ENCODE assay signal across 1 cellular context in genomic region chr6:157717266-157717870, GRCh38.
A peak's percentile ranks its signal among the peaks of the same experiment; 100 is the strongest.
TF ChIP-seq lines count a peak whose summit lies in the region.

No MANE protein-coding gene starts in this region.

TF ChIP-seq in K562, 482 proteins besides CTCF, POLR2A, EP300 and RAD21 (continued from another document):
- TF ChIP-seq TFE3 (CRISPR knock-in tag; IDR thresholded peaks at IDR 0.05), result peak; percentile 43
- no peak for TF ChIP-seq MCM3 (IDR thresholded peaks at IDR 0.05)
- TF ChIP-seq ZBTB34 (CRISPR knock-in tag; IDR thresholded peaks at IDR 0.05), result no peak
- TF ChIP-seq TOE1 (IDR thresholded peaks at IDR 0.05; ENCODE audit: borderline replicate concordance), result peak; percentile 20; the same call in 1 of the 2 replicates
- no peak for TF ChIP-seq TOE1 (CRISPR knock-in tag; IDR thresholded peaks at IDR 0.05; ENCODE audit: borderline replicate concordance, low read depth)
- no peak for TF ChIP-seq ZNF280B (CRISPR knock-in tag; IDR thresholded peaks at IDR 0.05)
- no peak for TF ChIP-seq GABPB1 (CRISPR knock-in tag; IDR thresholded peaks at IDR 0.05)
- no peak for TF ChIP-seq ZBED1 (IDR thresholded peaks at IDR 0.05)
- no peak for TF ChIP-seq POLR2B (IDR thresholded peaks at IDR 0.05; ENCODE audit: low read depth, partially characterized antibody)
- no peak for TF ChIP-seq ZNF444 (CRISPR knock-in tag; IDR thresholded peaks at IDR 0.05)
- TF ChIP-seq ZNF395 (CRISPR knock-in tag; IDR thresholded peaks at IDR 0.05), result no peak
- TF ChIP-seq KLF6 (CRISPR knock-in tag; IDR thresholded peaks at IDR 0.05; ENCODE audit: borderline replicate concordance), result no peak
- TF ChIP-seq SFPQ (IDR thresholded peaks at IDR 0.05; ENCODE audit: low read depth, low read length), result no peak
- no peak for TF ChIP-seq RBFOX2 (IDR thresholded peaks at IDR 0.05; ENCODE audit: low read depth, low read length)
- TF ChIP-seq ZNF23 (CRISPR knock-in tag; IDR thresholded peaks at IDR 0.05), result no peak
- TF ChIP-seq FOXJ3 (CRISPR knock-in tag; IDR thresholded peaks at IDR 0.05), result no peak
- TF ChIP-seq SPI1 (IDR thresholded peaks at IDR 0.05; ENCODE audit: borderline replicate concordance, low read depth, low read length), result peak; percentile 13; the same call in 1 of the 2 replicates
- no peak for TF ChIP-seq ID3 (CRISPR knock-in tag; IDR thresholded peaks at IDR 0.05)
- TF ChIP-seq ID3 (tag; IDR thresholded peaks at IDR 0.05), result no peak
- TF ChIP-seq USF1 (CRISPR knock-in tag; IDR thresholded peaks at IDR 0.05), result peak; percentile 27; the same call in 1 of the 2 replicates
TF ChIP-seq in K562: peak in this region for 7.
